Comparison of ENCODE assay signal across 9 cellular contexts in the genomic region with DNA sequence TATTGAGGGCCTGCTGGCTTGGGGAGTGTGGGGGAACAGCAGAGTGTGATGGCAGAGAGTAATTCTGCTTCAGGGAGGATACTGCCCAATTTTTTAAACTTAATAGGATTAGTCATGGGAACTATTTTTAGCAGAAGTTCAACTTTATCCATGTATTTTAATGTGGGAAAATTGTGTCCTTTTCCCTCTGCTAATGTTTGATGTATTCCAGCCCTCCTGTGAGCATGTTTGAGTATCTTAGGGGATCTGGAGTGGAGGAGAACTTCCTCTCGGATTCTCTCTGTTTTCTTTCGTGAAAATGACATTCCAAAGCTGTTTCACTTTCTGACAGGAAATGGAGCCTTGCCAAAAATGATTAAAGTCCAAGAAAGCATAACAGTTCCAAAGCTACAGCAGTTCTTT.
A peak's percentile ranks its signal among the peaks of the same experiment; 100 is the strongest.
DNase-seq lines count a peak whose midpoint lies in the region; ATAC-seq and TF ChIP-seq lines count a peak whose summit lies in the region.
"Had no signal": no experiment of that assay in that cellular context is flagged by ENCODE, and none has a peak within 500 bp of the region (broad histone marks: within the 10 kb centered on the region; RNA-seq: fewer than 3 reads in every experiment).

No MANE protein-coding gene starts in this region.

- H3K9me3 ChIP-seq in adrenal gland (replicated peaks in 1 of 3) (no peaks in the 10 kb centered on the region), heart left ventricle (no peaks in the 10 kb centered on the region), T-helper 17 cell (ENCODE audit: control insufficient read depth, low read length, poor library complexity, severe bottlenecking) (no peaks in the 10 kb centered on the region)

- H3K27me3 ChIP-seq in adrenal gland (no peaks in the 10 kb centered on the region), heart left ventricle (no peaks in the 10 kb centered on the region)

- H3K4me3 ChIP-seq in adrenal gland (peak overlapping the region in 1 of 4 donors; percentile 1), heart left ventricle (peak overlapping the region in 1 of 12 donors; percentile 3)

- peak; percentile 68 to 87 (median 82) for ATAC-seq in heart left ventricle
- ATAC-seq in T-helper 17 cell = no peak

- WGBS in adrenal gland, 4 donors = 3 to 7% (median 5%) methylated on average over 2 of the region's 2 CpGs
- 2 to 11% (median 4%) methylated on average over 2 of the region's 2 CpGs for WGBS in heart left ventricle, 4 donors

- H3K36me3 ChIP-seq in adrenal gland (replicated peaks in 1 of 2) (no peaks in the 10 kb centered on the region), heart left ventricle (no peaks in the 10 kb centered on the region)

- H3K4me3 Mint-ChIP-seq in T-helper 17 cell = no peak overlapping the region

- TF ChIP-seq CTCF in adrenal gland (IDR thresholded peaks at IDR 0.05) (no peak), heart left ventricle (IDR thresholded peaks at IDR 0.05) (no peak)

- H3K27ac Mint-ChIP-seq in T-helper 17 cell = no peak overlapping the region

- H3K36me3 Mint-ChIP-seq in T-helper 17 cell (ENCODE audit: low read depth) = no peaks in the 10 kb centered on the region

- H3K4me1 Mint-ChIP-seq in T-helper 17 cell = no peaks in the 10 kb centered on the region

- H3K27me3 Mint-ChIP-seq in T-helper 17 cell = no peaks in the 10 kb centered on the region

- intact Hi-C loops in adrenal gland (cut with DNase I) = no loop called here
- intact Hi-C loops in heart left ventricle (cut with DNase I) = loop anchor here in 3 of 10 donors (2.0 to 5.0 kb wide), 5 partner anchors 59 to 416 kb away; a partner anchor contains a TSS

- peak overlapping the region in 3 of 5 donors; percentile 26 to 80 (median 47) for H3K27ac ChIP-seq in adrenal gland
- peak overlapping the region; percentile 46 to 83 (median 69) for H3K27ac ChIP-seq in heart left ventricle

- DNase-seq in Daoy (ENCODE audit: low read depth) (peak; percentile 72), adrenal gland (peak in 1 of 7 donors; percentile 17), heart left ventricle (peak in 1 of 5 donors; percentile 49), renal cortical epithelial cell (ENCODE audit: low read depth) (peak; percentile 81), COR-L47 (lab: John Stamatoyannopoulos, UW) (no peak), NCI-H510A treated with DMSO at 0.1 percent for 48 hours (lab: John Stamatoyannopoulos, UW) (no peak), T-helper 17 cell (no peak), MV-4-11 (lab: John Stamatoyannopoulos, UW) (no peak)
- DNase-seq: stimulated activated CD4-positive, alpha-beta T cell treated with anti-CD3 and anti-CD28 coated beads, Interleukin-2, amount 100 ng/mL, for 48 hours had no signal

- no peak for TF ChIP-seq POLR2A in adrenal gland (IDR thresholded peaks at IDR 0.05)
- no peak for TF ChIP-seq POLR2A in heart left ventricle (IDR thresholded peaks at IDR 0.05)

- H3K4me1 ChIP-seq in adrenal gland (replicated peaks in 1 of 2) (peaks cover 7 to 31% of the 10 kb centered on the region in 2 donors), heart left ventricle (peaks cover 0 to 53% (median 8%) of the 10 kb centered on the region in 12 donors)

Comparison
In these comparisons a context has a peak if more than half of its experiments do, and no peak if none do; other contexts are left out.
1. DNase-seq: peak in Daoy (single experiment) and renal cortical epithelial cell (single experiment); none in COR-L47 (single experiment), NCI-H510A treated with DMSO at 0.1 percent for 48 hours (single experiment), T-helper 17 cell (0 of 3) and MV-4-11 (single experiment).